Comparison of ENCODE assay signal across 1 cellular context in the genomic region with DNA sequence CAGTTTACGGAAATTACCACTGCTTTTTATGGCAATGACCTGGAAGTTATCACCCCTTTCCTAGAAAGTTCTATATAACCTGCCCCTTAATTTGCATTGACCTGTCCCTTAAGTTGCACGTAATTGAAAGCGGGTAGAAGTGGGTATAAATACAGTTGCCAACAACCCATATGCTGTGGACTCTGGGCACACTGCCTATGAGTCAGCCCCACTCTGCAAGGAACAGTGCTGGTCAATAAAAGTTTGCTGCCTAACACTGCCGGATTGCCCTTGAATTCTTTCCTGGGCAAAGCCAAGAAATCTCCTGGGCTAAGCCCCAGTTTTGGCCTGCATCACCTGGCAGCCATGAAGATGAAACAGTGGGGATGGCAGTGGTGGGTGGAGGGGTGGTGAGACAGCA.
TF ChIP-seq lines count a peak whose summit lies in the region.

No MANE protein-coding gene starts in this region.

TF ChIP-seq in HepG2, 621 proteins besides CTCF, POLR2A, EP300 and RAD21 (continued from another document):
- no peak for TF ChIP-seq SIX4 (CRISPR knock-in tag; IDR thresholded peaks at IDR 0.05)
- TF ChIP-seq ZNF557 (CRISPR knock-in tag; IDR thresholded peaks at IDR 0.05): no peak
- TF ChIP-seq TFDP2 (CRISPR knock-in tag; IDR thresholded peaks at IDR 0.05): no peak
- TF ChIP-seq SNRNP70 (IDR thresholded peaks at IDR 0.05; ENCODE audit: low read depth, low read length): no peak
- TF ChIP-seq ZNF83 (CRISPR knock-in tag; IDR thresholded peaks at IDR 0.05; ENCODE audit: borderline replicate concordance): no peak
- TF ChIP-seq SYNCRIP (IDR thresholded peaks at IDR 0.05; ENCODE audit: insufficient read depth, low read depth, low read length): no peak
